ENCODE assay signal across 31 cellular contexts in genomic region chr7:109963741-109964140, GRCh38.
"Had no signal": no experiment of that assay in that cellular context is flagged by ENCODE, and none has a peak within 500 bp of the region (broad histone marks: within the 10 kb centered on the region; RNA-seq: fewer than 3 reads in every experiment).

No MANE protein-coding gene starts in this region.

- H3K4me1 ChIP-seq: adrenal gland had no signal

- H3K27ac ChIP-seq: adrenal gland, VCaP had no signal

- FAIRE-seq: astrocyte, TTC549 had no signal

- H3K27me3 ChIP-seq: adrenal gland had no signal

- DNase-seq: activated B cell treated with CpG ODN at 0.5 μM for 24 hours; activated CD4-positive, alpha-beta memory T cell treated with anti-CD3 and anti-CD28 coated beads for 36 hours; activated CD4-positive, alpha-beta T cell treated with anti-CD3 and anti-CD28 coated beads for 4 hours; activated CD4-positive, alpha-beta T cell treated with anti-CD3 and anti-CD28 coated beads, Interleukin-2, amount 10 ng/mL, durations not matched to agents 24 days and 14 days; activated CD4-positive, alpha-beta T cell treated with anti-CD3 and anti-CD28 coated beads, Interleukin-2, amount 50 U/mL, for 1 hour; activated CD4-positive, alpha-beta T cell treated with anti-CD3 and anti-CD28 coated beads, Interleukin-2, amount 50 U/mL, for 4 hours; activated CD4-positive, CD25-positive, alpha-beta regulatory T cell treated with anti-CD3 and anti-CD28 coated beads, Interleukin-2, amount 50 U/mL, for 72 hours; activated CD8-positive, alpha-beta memory T cell treated with anti-CD3 and anti-CD28 coated beads, Interleukin-2, amount 50 U/mL, for 4 hours; activated CD8-positive, alpha-beta T cell treated with anti-CD3 and anti-CD28 coated beads for 36 hours; activated effector memory CD4-positive, alpha-beta T cell treated with anti-CD3 and anti-CD28 coated beads, Interleukin-2, amount 50 U/mL, for 16 hours; activated gamma-delta T cell treated with Interleukin-2 at 50 U/mL for 16 hours; activated naive CD4-positive, alpha-beta T cell; activated naive CD4-positive, alpha-beta T cell treated with anti-CD3 and anti-CD28 coated beads for 36 hours; activated naive CD4-positive, alpha-beta T cell treated with anti-CD3 and anti-CD28 coated beads, Interleukin-2, amount 50 U/mL, for 16 hours; activated naive CD8-positive, alpha-beta T cell treated with anti-CD3 and anti-CD28 coated beads for 36 hours; activated T-cell treated with anti-CD3 and anti-CD28 coated beads for 4 hours; activated T-cell treated with anti-CD3 and anti-CD28 coated beads, Interleukin-2, amount 50 U/mL, for 1 hour; activated T-cell treated with anti-CD3 and anti-CD28 coated beads, Interleukin-2, amount 50 U/mL, for 4 hours; activated T-cell treated with anti-CD3 and anti-CD28 coated beads, Interleukin-2, amount 50 U/mL, for 72 hours; adrenal gland; amniotic stem cell; aorta; caudate nucleus; T-helper 1 cell; T-helper 2 cell; T-helper 9 cell had no signal

- H3K36me3 ChIP-seq: adrenal gland had no signal

- ATAC-seq: activated CD8-positive, alpha-beta T cell treated with anti-CD3 and anti-CD28 coated beads for 36 hours; activated naive CD4-positive, alpha-beta T cell treated with anti-CD3 and anti-CD28 coated beads, Interleukin-2, amount 50 U/mL, for 72 hours; activated T-cell treated with anti-CD3 and anti-CD28 coated beads, Interleukin-2, amount 50 U/mL, for 4 hours; activated T-cell treated with anti-CD3 and anti-CD28 coated beads, Interleukin-2, amount 50 U/mL, for 72 hours; activated T-helper 17 cell treated with anti-CD3 and anti-CD28 coated beads, Interleukin-2, amount 50 U/mL, for 72 hours had no signal

- H3K4me3 ChIP-seq: adrenal gland had no signal

- H3K9me3 ChIP-seq: adrenal gland had no signal
